Comparison of ENCODE assay signal across 27 cellular contexts in the genomic region with DNA sequence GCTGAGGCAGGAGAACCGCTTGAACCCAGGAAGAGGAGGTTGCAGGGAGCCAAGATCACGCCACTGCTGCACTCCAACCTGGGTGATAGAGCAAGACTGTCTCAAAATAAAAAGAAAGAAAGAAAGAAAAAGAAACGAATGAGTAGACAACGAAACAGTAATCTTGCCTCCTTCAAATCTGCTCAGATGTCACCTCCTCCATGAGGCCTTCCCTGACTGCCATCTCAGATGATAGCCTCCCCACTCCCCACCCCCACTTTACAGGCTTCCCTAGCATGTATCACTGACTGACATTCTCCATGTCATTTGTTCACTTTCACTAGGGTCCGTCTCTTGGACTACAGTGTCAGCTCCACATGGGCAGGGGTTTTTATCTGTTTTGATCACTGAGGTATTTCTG. TPM values are rescaled to one million over a fixed set of nuclear protein-coding genes. Genes with fewer than 3 reads are reported as not detected.
"Had no signal": no experiment of that assay in that cellular context is flagged by ENCODE, and none has a peak within 500 bp of the region (broad histone marks: within the 10 kb centered on the region; RNA-seq: fewer than 3 reads in every experiment).

No MANE protein-coding gene starts in this region.

- H3K9me3 ChIP-seq: esophagus muscularis mucosa, gastrocnemius medialis had no signal

- H3K4me3 Mint-ChIP-seq: activated CD4-positive, alpha-beta memory T cell treated with anti-CD3 and anti-CD28 coated beads for 36 hours; activated CD4-positive, alpha-beta T cell treated with anti-CD3 and anti-CD28 coated beads for 36 hours; activated CD4-positive, alpha-beta T cell treated with anti-CD3 and anti-CD28 coated beads, Interleukin-2, amount 10 ng/mL, durations not matched to agents 24 days and 14 days; activated naive CD8-positive, alpha-beta T cell; activated T-cell treated with anti-CD3 and anti-CD28 coated beads, Interleukin-2, amount 50 U/mL, for 4 hours; activated T-helper 17 cell treated with anti-CD3 and anti-CD28 coated beads, Interleukin-2, amount 50 U/mL, for 72 hours; effector memory CD8-positive, alpha-beta T cell had no signal

- H3K4me1 Mint-ChIP-seq: activated CD4-positive, alpha-beta T cell treated with anti-CD3 and anti-CD28 coated beads for 36 hours; activated CD4-positive, alpha-beta T cell treated with anti-CD3 and anti-CD28 coated beads, Interleukin-2, amount 10 ng/mL, durations not matched to agents 24 days and 14 days; activated T-helper 17 cell treated with anti-CD3 and anti-CD28 coated beads, Interleukin-2, amount 50 U/mL, for 72 hours had no signal

- H3K36me3 Mint-ChIP-seq: activated CD4-positive, alpha-beta memory T cell treated with anti-CD3 and anti-CD28 coated beads for 36 hours; activated naive CD8-positive, alpha-beta T cell had no signal

- H3K27ac Mint-ChIP-seq: activated CD4-positive, alpha-beta memory T cell treated with anti-CD3 and anti-CD28 coated beads for 36 hours; activated CD4-positive, alpha-beta T cell treated with anti-CD3 and anti-CD28 coated beads for 36 hours; activated CD4-positive, alpha-beta T cell treated with anti-CD3 and anti-CD28 coated beads, Interleukin-2, amount 10 ng/mL, durations not matched to agents 24 days and 14 days; activated naive CD8-positive, alpha-beta T cell; activated T-helper 17 cell treated with anti-CD3 and anti-CD28 coated beads, Interleukin-2, amount 50 U/mL, for 72 hours had no signal

- H3K27me3 Mint-ChIP-seq: activated CD4-positive, alpha-beta memory T cell treated with anti-CD3 and anti-CD28 coated beads for 36 hours; activated CD4-positive, alpha-beta T cell treated with anti-CD3 and anti-CD28 coated beads for 36 hours; activated naive CD8-positive, alpha-beta T cell; activated T-helper 17 cell treated with anti-CD3 and anti-CD28 coated beads, Interleukin-2, amount 50 U/mL, for 72 hours had no signal

- ATAC-seq: activated CD4-positive, alpha-beta T cell treated with anti-CD3 and anti-CD28 coated beads for 36 hours; activated T-cell treated with anti-CD3 and anti-CD28 coated beads, Interleukin-2, amount 50 U/mL, for 4 hours; activated T-helper 17 cell treated with anti-CD3 and anti-CD28 coated beads, Interleukin-2, amount 50 U/mL, for 72 hours; effector memory CD8-positive, alpha-beta T cell; foreskin keratinocyte; gastrocnemius medialis had no signal

- H3K9me3 Mint-ChIP-seq: activated CD4-positive, alpha-beta memory T cell treated with anti-CD3 and anti-CD28 coated beads for 36 hours; activated CD4-positive, alpha-beta T cell treated with anti-CD3 and anti-CD28 coated beads, Interleukin-2, amount 10 ng/mL, durations not matched to agents 24 days and 14 days; activated T-cell treated with anti-CD3 and anti-CD28 coated beads, Interleukin-2, amount 50 U/mL, for 4 hours; activated T-helper 17 cell treated with anti-CD3 and anti-CD28 coated beads, Interleukin-2, amount 50 U/mL, for 72 hours; effector memory CD8-positive, alpha-beta T cell had no signal

- DNase-seq: activated CD4-positive, alpha-beta memory T cell treated with anti-CD3 and anti-CD28 coated beads for 36 hours; activated CD4-positive, alpha-beta T cell treated with anti-CD3 and anti-CD28 coated beads for 36 hours; activated CD4-positive, alpha-beta T cell treated with anti-CD3 and anti-CD28 coated beads, Interleukin-2, amount 10 ng/mL, durations not matched to agents 24 days and 14 days; activated CD4-positive, CD25-positive, alpha-beta regulatory T cell; activated CD4-positive, CD25-positive, alpha-beta regulatory T cell treated with anti-CD3 and anti-CD28 coated beads, Interleukin-2, amount 50 U/mL, for 72 hours; activated CD8-positive, alpha-beta memory T cell treated with anti-CD3 and anti-CD28 coated beads for 24 hours; activated effector memory CD4-positive, alpha-beta T cell treated with Interleukin-2 at 50 U/mL for 16 hours; activated gamma-delta T cell treated with Interleukin-2 at 50 U/mL for 16 hours; activated naive CD4-positive, alpha-beta T cell treated with anti-CD3 and anti-CD28 coated beads, Interleukin-2, amount 50 U/mL, for 16 hours; activated naive CD4-positive, alpha-beta T cell treated with Interleukin-2 at 50 U/mL for 16 hours; activated T-cell treated with anti-CD3 and anti-CD28 coated beads, Interleukin-2, amount 50 U/mL, for 4 hours; amniotic stem cell; anterior cingulate cortex; caudate nucleus; cortex of kidney; dermis blood vessel endothelial cell; effector CD4-positive, alpha-beta T cell; effector memory CD8-positive, alpha-beta T cell; erythroblast; foreskin keratinocyte; gastrocnemius medialis; T-helper 1 cell; T-helper 2 cell had no signal

RNA-seq across cellular contexts. Expression of gene C20orf203, which starts 36.4 kb away (rescaled TPM):
- total RNA-seq: activated CD4-positive, alpha-beta T cell treated with anti-CD3 and anti-CD28 coated beads for 36 hours; activated T-cell treated with anti-CD3 and anti-CD28 coated beads, Interleukin-2, amount 50 U/mL, for 4 hours; astrocyte; dermis blood vessel endothelial cell; foreskin keratinocyte; gastrocnemius medialis had no signal
